ENCODE assay signal across 23 cellular contexts in genomic region chr14:33862261-33862802, GRCh38.
A peak's percentile ranks its signal among the peaks of the same experiment; 100 is the strongest.
DNase-seq lines count a peak whose midpoint lies in the region; ATAC-seq, FAIRE-seq and TF ChIP-seq lines count a peak whose summit lies in the region.
"Had no signal": no experiment of that assay in that cellular context is flagged by ENCODE, and none has a peak within 500 bp of the region (broad histone marks: within the 10 kb centered on the region; RNA-seq: fewer than 3 reads in every experiment).

No MANE protein-coding gene starts in this region.

- H3K9me3 ChIP-seq in K562 (replicated peaks; ENCODE audit: control insufficient read depth, insufficient read depth, low read depth, low read length): peaks cover 5% of the 10 kb centered on the region; the same call in 1 of the 2 replicates
- H3K9me3 ChIP-seq in esophagus muscularis mucosa: no peaks in the 10 kb centered on the region
- peaks cover 0 to 1% of the 10 kb centered on the region in 2 donors for H3K9me3 ChIP-seq in neuronal stem cell (replicated peaks in 1 of 2; ENCODE audit: control insufficient read depth in 2 of 2, insufficient read depth in 1 of 2, low read depth in 1 of 2, low read length in 2 of 2)
- H3K9me3 ChIP-seq: BE2C had no signal

- no TSS peak for BruUV-seq in K562 (replicated peaks; lab: Mats Ljungman, UMichigan)

- CTCF ChIA-PET in K562 (lab: Yijun Ruan, JAX; ENCODE audit: low intra/inter-chr PET ratio): no interaction called here

- H3K23ac ChIP-seq in neuronal stem cell (ENCODE audit: low read depth, low read length, poor library complexity): no peak overlapping the region

- no peak overlapping the region for H2BK5ac ChIP-seq in neuronal stem cell (ENCODE audit: low read length)

- no peak overlapping the region for H3K4ac ChIP-seq in neuronal stem cell (ENCODE audit: low read length)

- no peaks in the 10 kb centered on the region for H4K20me1 ChIP-seq in K562 (replicated peaks; ENCODE audit: control insufficient read depth, insufficient read depth, low read length)
- H4K20me1 ChIP-seq: BLaER1 had no signal

- no peak overlapping the region for H2BK15ac ChIP-seq in neuronal stem cell (ENCODE audit: low read length)

- H2AFZ ChIP-seq in K562 (ENCODE audit: low read depth, low read length) (no peak overlapping the region), neuronal stem cell (ENCODE audit: low read length) (no peak overlapping the region)

- peak in 2 of 4 experiments; percentile 19 to 48 for DNase-seq in K562 (ENCODE audit: extremely low read depth in 1 of 4, low spot score in 3 of 4)
- peak; percentile 80 for DNase-seq in esophagus muscularis mucosa (ENCODE audit: extremely low spot score)
- no peak for DNase-seq in neuronal stem cell (ENCODE audit: low spot score)
- DNase-seq in effector CD8-positive, alpha-beta T cell (lab: John Stamatoyannopoulos, UW): no peak
- no peak for DNase-seq in D341Med (ENCODE audit: low spot score)
- no peak for DNase-seq in NCI-H446 treated with DMSO at 0.1 percent for 48 hours (lab: John Stamatoyannopoulos, UW)
- DNase-seq: 8988T; ACHN; BE2C; C1 segment of cervical spinal cord; CD4-positive, alpha-beta memory T cell; CD4-positive, CD25-positive, alpha-beta regulatory T cell; CD8-positive, alpha-beta memory T cell; COR-L47; DMS79 treated with DMSO at 0.1 percent for 48 hours; GF-D8 had no signal

- H3K27me3 ChIP-seq in K562 (ENCODE audit: control insufficient read depth in 2 of 2, insufficient read depth in 2 of 2, low read length in 2 of 2) (no peaks in the 10 kb centered on the region), esophagus muscularis mucosa (no peaks in the 10 kb centered on the region), neuronal stem cell (ENCODE audit: control insufficient read depth in 3 of 3, insufficient read depth in 3 of 3, low read depth in 1 of 3, low read length in 3 of 3) (no peaks in the 10 kb centered on the region)
- H3K27me3 ChIP-seq: BE2C, BLaER1 had no signal

- no peak overlapping the region for H3K4me2 ChIP-seq in K562 (ENCODE audit: insufficient read depth, low read length)
- H3K4me2 ChIP-seq in neuronal stem cell (ENCODE audit: insufficient read depth, low read length, poor library complexity, severe bottlenecking): no peak overlapping the region
- H3K4me2 ChIP-seq: BLaER1 had no signal

- TF ChIP-seq POLR2A in K562 (conservative IDR thresholded peaks at IDR 0.05) (no peak), esophagus muscularis mucosa (IDR thresholded peaks at IDR 0.05; ENCODE audit: low read depth) (no peak)

- H3K4me1 ChIP-seq in K562 (replicated peaks in 1 of 2; ENCODE audit: control insufficient read depth in 2 of 2, insufficient read depth in 2 of 2, low read length in 2 of 2) (peaks cover 0 to 26% of the 10 kb centered on the region in 2 experiments; a peak in 4 of 5 replicates), esophagus muscularis mucosa (no peaks in the 10 kb centered on the region), neuronal stem cell (ENCODE audit: control insufficient read depth in 2 of 2, insufficient read depth in 1 of 2, low read depth in 1 of 2, low read length in 2 of 2) (no peaks in the 10 kb centered on the region)
- H3K4me1 ChIP-seq: BE2C, BLaER1 had no signal

- ATAC-seq in K562 (peak; percentile 56), HG03342 (IDR thresholded peaks at IDR 0.05; ENCODE audit: unreplicated experiment) (no peak)

- no peak overlapping the region for H3K14ac ChIP-seq in neuronal stem cell (ENCODE audit: low read length)

- H4K8ac ChIP-seq in neuronal stem cell (ENCODE audit: low read depth, low read length): peak overlapping the region; percentile 19

- no peaks in the 10 kb centered on the region for H3K79me2 ChIP-seq in K562 (ENCODE audit: control insufficient read depth, insufficient read depth, low read length)

- TF ChIP-seq RAD21 in K562 (CRISPR knock-in tag; conservative IDR thresholded peaks at IDR 0.05 in 1 of 2, IDR thresholded peaks at IDR 0.05 in 1 of 2): no peak

- H3K9me1 ChIP-seq in K562 (ENCODE audit: control insufficient read depth, insufficient read depth, low read length): no peaks in the 10 kb centered on the region

- TF ChIP-seq EP300 in K562 (IDR thresholded peaks at IDR 0.05; ENCODE audit: low read length) (peak; percentile 54), esophagus muscularis mucosa (IDR thresholded peaks at IDR 0.05) (no peak)

- H2BK12ac ChIP-seq in neuronal stem cell (ENCODE audit: low read length): no peak overlapping the region

- H3K9ac ChIP-seq in K562 (ENCODE audit: insufficient read depth in 1 of 2, low read depth in 2 of 2, low read length in 2 of 2) (no peak overlapping the region), neuronal stem cell (ENCODE audit: low read depth, low read length, poor library complexity) (no peak overlapping the region)
- H3K9ac ChIP-seq: BLaER1 had no signal

- H3K36me3 ChIP-seq in K562 (ENCODE audit: control insufficient read depth, insufficient read depth, low read length) (no peaks in the 10 kb centered on the region), esophagus muscularis mucosa (no peaks in the 10 kb centered on the region), neuronal stem cell (replicated peaks in 1 of 2; ENCODE audit: control insufficient read depth in 2 of 2, insufficient read depth in 2 of 2, low read length in 2 of 2) (no peaks in the 10 kb centered on the region)
- H3K36me3 ChIP-seq: BE2C, BLaER1 had no signal

- POLR2A ChIA-PET in K562 (lab: Yijun Ruan, JAX): no interaction called here

- WGBS in K562 (ENCODE audit: insufficient coverage, low coverage, missing lambda C conversion rate): 30% methylated on average over 3 of the region's 3 CpGs
- 84% methylated on average over 3 of the region's 3 CpGs for WGBS in esophagus muscularis mucosa
- WGBS in neuronal stem cell (ENCODE audit: extremely low coverage in 2 of 2, insufficient read length in 2 of 2, insufficient replicate concordance in 1 of 2), 2 donors: no CpG with 5 or more reads among the region's 3 CpGs

- TF ChIP-seq CTCF in K562 (IDR thresholded peaks at IDR 0.05 in 2 of 3, conservative IDR thresholded peaks at IDR 0.05 in 1 of 3; ENCODE audit: insufficient read depth in 2 of 3, low read depth in 1 of 3, low read length in 3 of 3) (no peak), esophagus muscularis mucosa (IDR thresholded peaks at IDR 0.05) (no peak)

- FAIRE-seq in K562 (lab: Jason Lieb, UNC): peak; percentile 55
- FAIRE-seq: A204.1, D721Med, G401.6, GM12891, GM18507 had no signal

- intact Hi-C loops in K562 (cut with micrococcal nuclease): no loop called here
- intact Hi-C loops in esophagus muscularis mucosa (cut with DNase I): no loop called here

- no peak overlapping the region for H2BK120ac ChIP-seq in neuronal stem cell (ENCODE audit: low read depth, low read length)

- H3K27ac ChIP-seq in K562 (ENCODE audit: extremely low read depth, low read depth, low read length) (no peak overlapping the region; the same call in 2 of the 3 replicates), esophagus muscularis mucosa (replicated peaks in 1 of 4) (no peak overlapping the region), neuronal stem cell (replicated peaks; ENCODE audit: low read length) (no peak overlapping the region)
- H3K27ac ChIP-seq: BLaER1 had no signal

- in situ Hi-C loops in K562 (cut with MboI): no loop called here

- no peaks in the 10 kb centered on the region for H3K79me1 ChIP-seq in neuronal stem cell (ENCODE audit: low read depth, low read length)

- H2AK5ac ChIP-seq in neuronal stem cell (ENCODE audit: low read depth, low read length): no peak overlapping the region

- H3K4me3 ChIP-seq in K562 (no peak overlapping the region), esophagus muscularis mucosa (no peak overlapping the region), neuronal stem cell (ENCODE audit: low read length in 2 of 2) (no peak overlapping the region)
- H3K4me3 ChIP-seq: BLaER1 had no signal

- no peak overlapping the region for H3K18ac ChIP-seq in neuronal stem cell (ENCODE audit: low read length)

- H4K91ac ChIP-seq in neuronal stem cell (ENCODE audit: low read depth, low read length, poor library complexity): no peak overlapping the region

TF ChIP-seq in K562, 482 proteins besides CTCF, POLR2A, EP300 and RAD21:
- TF ChIP-seq CREM (IDR thresholded peaks at IDR 0.05; ENCODE audit: low read depth): no peak
- peak; percentile 48; the same call in 1 of the 2 replicates for TF ChIP-seq PML (IDR thresholded peaks at IDR 0.05; ENCODE audit: low read length)
- no peak for TF ChIP-seq KAT2B (IDR thresholded peaks at IDR 0.05; ENCODE audit: low read depth, low read length)
- peak; percentile 85 for TF ChIP-seq CBFA2T3 (IDR thresholded peaks at IDR 0.05)
- TF ChIP-seq TAL1 (IDR thresholded peaks at IDR 0.05): peak; percentile 82
- peak; percentile 54 for TF ChIP-seq NCOR1 (IDR thresholded peaks at IDR 0.05)
- TF ChIP-seq KDM2B (CRISPR knock-in tag; IDR thresholded peaks at IDR 0.05): no peak
- no peak for TF ChIP-seq SUPT5H (IDR thresholded peaks at IDR 0.05)
- peak; percentile 81 for TF ChIP-seq CBFA2T2 (conservative IDR thresholded peaks at IDR 0.05)
- no peak for TF ChIP-seq ESRRA (IDR thresholded peaks at IDR 0.05; ENCODE audit: borderline replicate concordance, low read depth)
- TF ChIP-seq NCOA2 (IDR thresholded peaks at IDR 0.05; ENCODE audit: partially characterized antibody in 2 of 2): no peak
- TF ChIP-seq TEAD4 (IDR thresholded peaks at IDR 0.05; ENCODE audit: low read length): peak; percentile 77
- TF ChIP-seq TEAD4 (CRISPR knock-in tag; IDR thresholded peaks at IDR 0.05; ENCODE audit: borderline replicate concordance): no peak
- no peak for TF ChIP-seq ZNF316 (IDR thresholded peaks at IDR 0.05)
- TF ChIP-seq KHSRP (IDR thresholded peaks at IDR 0.05): no peak
- peak; percentile 73 for TF ChIP-seq ARID1B (IDR thresholded peaks at IDR 0.05)
- peak; percentile 32; the same call in 1 of the 2 replicates for TF ChIP-seq NFIC (IDR thresholded peaks at IDR 0.05)
- TF ChIP-seq TCF3 (CRISPR knock-in tag; IDR thresholded peaks at IDR 0.05): peak; percentile 69
- no peak for TF ChIP-seq ZNF583 (CRISPR knock-in tag; IDR thresholded peaks at IDR 0.05)
- TF ChIP-seq CCNT2 (IDR thresholded peaks at IDR 0.05; ENCODE audit: borderline replicate concordance, extremely low read depth, insufficient read length, low read depth, low read length): peak; percentile 45
- no peak for TF ChIP-seq TOE1 (IDR thresholded peaks at IDR 0.05; ENCODE audit: borderline replicate concordance)
- no peak for TF ChIP-seq TOE1 (CRISPR knock-in tag; IDR thresholded peaks at IDR 0.05; ENCODE audit: borderline replicate concordance, low read depth)
- TF ChIP-seq TRIM24 (IDR thresholded peaks at IDR 0.05): peak; percentile 47 to 50; a peak in 3 of 4 replicates
- TF ChIP-seq BCL6 (CRISPR knock-in tag; IDR thresholded peaks at IDR 0.05): no peak
- TF ChIP-seq MTA2 (IDR thresholded peaks at IDR 0.05; ENCODE audit: low read depth): peak; percentile 60
- TF ChIP-seq ZSCAN29 (IDR thresholded peaks at IDR 0.05): peak; percentile 80
- peak; percentile 29; the same call in 1 of the 2 replicates for TF ChIP-seq SMAD4 (CRISPR knock-in tag; conservative IDR thresholded peaks at IDR 0.05)
